ENCODE assay signal across 27 cellular contexts in the genomic region with DNA sequence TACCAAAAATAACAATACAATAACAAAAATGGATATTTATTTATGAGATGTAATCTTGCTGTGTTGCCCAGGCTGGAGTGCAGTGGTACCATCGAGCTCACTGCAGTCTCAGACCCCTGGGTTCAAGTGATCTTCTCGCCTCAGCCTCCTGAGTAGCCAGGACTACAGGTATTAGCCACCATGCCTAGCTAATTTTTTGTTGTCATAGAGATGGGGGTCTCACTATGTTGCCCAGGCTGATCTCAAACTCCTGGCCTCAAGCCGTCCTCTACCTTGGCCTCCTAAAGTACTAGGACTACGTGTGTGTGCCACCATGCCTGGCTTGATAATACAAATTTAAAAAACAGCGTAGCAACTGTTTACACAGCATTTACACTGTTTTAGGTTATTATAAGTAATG.
"Had no signal": no experiment of that assay in that cellular context is flagged by ENCODE, and none has a peak within 500 bp of the region (broad histone marks: within the 10 kb centered on the region; RNA-seq: fewer than 3 reads in every experiment).

No MANE protein-coding gene starts in this region.

- H3K4me1 Mint-ChIP-seq: nephron, neural crest cell had no signal

- H3K4me2 ChIP-seq: hepatocyte had no signal

- H3K9me3 ChIP-seq: left ventricle myocardium inferior, mucosa of descending colon, pancreas, prostate gland, sigmoid colon, spleen, testis, thyroid gland, transverse colon, upper lobe of left lung, vagina had no signal

- H3K4me3 Mint-ChIP-seq: naive thymus-derived CD8-positive, alpha-beta T cell; nephron; neural crest cell; stimulated activated memory B cell treated with anti-CD40 and anti-IgM and Interleukin-4, amounts not matched to agents 10 μg/mL and 1 μg/mL and 100 μg/mL, for 72 hours; stimulated activated naive CD8-positive, alpha-beta T cell treated with anti-CD3 and anti-CD28 coated beads, Interleukin-15, amount 100 ng/mL, for 72 hours had no signal

- ATAC-seq: mucosa of descending colon; naive thymus-derived CD8-positive, alpha-beta T cell; pancreas; right cardiac atrium; stimulated activated memory B cell treated with anti-CD40 and anti-IgM and Interleukin-4, amounts not matched to agents 10 μg/mL and 1 μg/mL and 100 μg/mL, for 72 hours; stimulated activated naive CD8-positive, alpha-beta T cell treated with anti-CD3 and anti-CD28 coated beads, Interleukin-15, amount 100 ng/mL, for 72 hours had no signal

- FAIRE-seq: small intestine had no signal

- H3K36me3 ChIP-seq: pancreas, prostate gland, thyroid gland had no signal

- H3K27me3 ChIP-seq: hepatocyte, pancreas, sigmoid colon, spleen, testis, thyroid gland, transverse colon, upper lobe of left lung, vagina had no signal

- H3K27ac Mint-ChIP-seq: nephron; stimulated activated memory B cell treated with anti-CD40 and anti-IgM and Interleukin-4, amounts not matched to agents 10 μg/mL and 1 μg/mL and 100 μg/mL, for 72 hours; stimulated activated naive CD8-positive, alpha-beta T cell treated with anti-CD3 and anti-CD28 coated beads, Interleukin-15, amount 100 ng/mL, for 72 hours had no signal

- H2AFZ ChIP-seq: hepatocyte had no signal

- H3K9me3 Mint-ChIP-seq: naive thymus-derived CD8-positive, alpha-beta T cell; nephron; neural crest cell; stimulated activated memory B cell treated with anti-CD40 and anti-IgM and Interleukin-4, amounts not matched to agents 10 μg/mL and 1 μg/mL and 100 μg/mL, for 72 hours; stimulated activated naive CD8-positive, alpha-beta T cell treated with anti-CD3 and anti-CD28 coated beads, Interleukin-15, amount 100 ng/mL, for 72 hours had no signal

- DNase-seq: islet precursor cell; left ventricle myocardium inferior; midbrain; mucosa of descending colon; naive thymus-derived CD8-positive, alpha-beta T cell; nucleus accumbens; pancreas; posterior cingulate gyrus; retina; right cardiac atrium; sigmoid colon; small intestine; spleen; stimulated activated CD4-positive, alpha-beta T cell treated with anti-CD3 and anti-CD28 coated beads, Interleukin-4, amount 100 ng/mL, for 24 hours; stimulated activated naive CD4-positive, alpha-beta T cell treated with Interleukin-2 at 50 U/mL for 16 hours; stimulated activated naive CD8-positive, alpha-beta T cell treated with anti-CD3 and anti-CD28 coated beads, Interleukin-15, amount 100 ng/mL, for 72 hours; testis; thyroid gland; transverse colon; upper lobe of left lung had no signal

- H3K4me1 ChIP-seq: prostate gland, testis had no signal

- H3K4me3 ChIP-seq: hepatocyte, left ventricle myocardium inferior, lung, mucosa of descending colon, pancreas, prostate gland, sigmoid colon, spleen, testis, thyroid gland, transverse colon, upper lobe of left lung, vagina had no signal

- H3K27ac ChIP-seq: hepatocyte, left ventricle myocardium inferior, pancreas, prostate gland, sigmoid colon, spleen, testis, thyroid gland, transverse colon, upper lobe of left lung, vagina had no signal

- H3K27me3 Mint-ChIP-seq: naive thymus-derived CD8-positive, alpha-beta T cell; stimulated activated memory B cell treated with anti-CD40 and anti-IgM and Interleukin-4, amounts not matched to agents 10 μg/mL and 1 μg/mL and 100 μg/mL, for 72 hours; stimulated activated naive CD8-positive, alpha-beta T cell treated with anti-CD3 and anti-CD28 coated beads, Interleukin-15, amount 100 ng/mL, for 72 hours had no signal
